In the genomic region with DNA sequence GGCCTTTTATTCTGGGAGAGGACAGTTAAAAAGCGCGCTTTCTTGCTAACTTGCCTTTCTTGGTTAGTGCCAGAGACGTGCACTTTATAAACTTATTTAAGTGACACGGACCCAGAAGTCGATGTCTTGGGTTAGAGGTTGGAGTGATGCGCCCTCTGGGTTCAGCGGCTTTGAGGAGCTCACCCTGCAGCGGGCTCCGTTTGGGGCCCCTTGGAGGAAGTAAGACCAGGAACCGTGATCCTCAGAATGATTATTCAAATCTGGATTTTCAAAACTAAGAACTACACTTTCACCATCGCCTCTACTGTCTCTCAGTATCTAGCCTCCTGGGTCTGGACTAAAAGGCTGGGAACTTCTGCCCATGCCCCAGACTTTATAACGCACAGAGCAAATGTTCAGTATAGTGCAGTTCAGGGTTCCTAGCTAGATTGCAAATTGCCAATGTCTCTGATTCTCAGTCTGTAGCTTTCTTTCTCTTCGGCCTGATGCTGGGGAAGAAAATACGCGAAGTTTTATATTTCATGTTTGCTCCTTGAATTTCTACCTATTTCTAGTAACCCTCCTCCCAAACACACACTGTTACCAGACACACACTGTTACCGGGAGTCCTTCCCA, we compare ENCODE assay signal across 8 cellular contexts. TPM values are rescaled to one million over a fixed set of nuclear protein-coding genes. Genes with fewer than 3 reads are reported as not detected.
DNase-seq lines count a peak whose midpoint lies in the region; ATAC-seq and TF ChIP-seq lines count a peak whose summit lies in the region.

No MANE protein-coding gene starts in this region.

- H3K27me3 ChIP-seq in tibial artery: no peaks in the 10 kb centered on the region

- H3K27me3 Mint-ChIP-seq in activated T-helper 1 cell treated with anti-CD3 and anti-CD28 coated beads, Interleukin-12 subunit alpha, Interleukin-12 subunit beta, Interleukin-2, Interleukin-4 antibody, amounts not matched to agents 30 ng/mL and 10 ng/mL and 1 ng/mL, durations not matched to agents 14 hours and 24 hours and 36 hours (ENCODE audit: insufficient read depth): peaks cover 24% of the 10 kb centered on the region

- H3K4me3 ChIP-seq in iPS-18c (ENCODE audit: insufficient read depth, low read depth, low read length) (peak overlapping the region; percentile 53), tibial artery (peak overlapping the region; percentile 51 to 58)

- peak overlapping the region; percentile 76 for H3K4me3 Mint-ChIP-seq in activated T-helper 1 cell treated with anti-CD3 and anti-CD28 coated beads, Interleukin-12 subunit alpha, Interleukin-12 subunit beta, Interleukin-2, Interleukin-4 antibody, amounts not matched to agents 30 ng/mL and 10 ng/mL and 1 ng/mL, durations not matched to agents 14 hours and 24 hours and 36 hours

- H3K9me3 Mint-ChIP-seq in activated T-helper 1 cell treated with anti-CD3 and anti-CD28 coated beads, Interleukin-12 subunit alpha, Interleukin-12 subunit beta, Interleukin-2, Interleukin-4 antibody, amounts not matched to agents 30 ng/mL and 10 ng/mL and 1 ng/mL, durations not matched to agents 14 hours and 24 hours and 36 hours: no peaks in the 10 kb centered on the region

- H3K4me1 ChIP-seq in tibial artery: peaks cover 0 to 22% (median 15%) of the 10 kb centered on the region in 4 donors

- H3K36me3 Mint-ChIP-seq in activated T-helper 1 cell treated with anti-CD3 and anti-CD28 coated beads, Interleukin-12 subunit alpha, Interleukin-12 subunit beta, Interleukin-2, Interleukin-4 antibody, amounts not matched to agents 30 ng/mL and 10 ng/mL and 1 ng/mL, durations not matched to agents 14 hours and 24 hours and 36 hours (ENCODE audit: low read depth): no peaks in the 10 kb centered on the region

- peaks cover 20% of the 10 kb centered on the region for H3K4me1 Mint-ChIP-seq in activated T-helper 1 cell treated with anti-CD3 and anti-CD28 coated beads, Interleukin-12 subunit alpha, Interleukin-12 subunit beta, Interleukin-2, Interleukin-4 antibody, amounts not matched to agents 30 ng/mL and 10 ng/mL and 1 ng/mL, durations not matched to agents 14 hours and 24 hours and 36 hours (ENCODE audit: low read depth)

- H3K27ac ChIP-seq in tibial artery: no peak overlapping the region

- DNase-seq in activated T-helper 1 cell treated with anti-CD3 and anti-CD28 coated beads, Interleukin-12 subunit alpha, Interleukin-12 subunit beta, Interleukin-2, Interleukin-4 antibody, amounts not matched to agents 30 ng/mL and 10 ng/mL and 1 ng/mL, durations not matched to agents 14 hours and 24 hours and 36 hours (ENCODE audit: low spot score): no peak
- DNase-seq in tibial artery (no peak), NCI-H128 (lab: John Stamatoyannopoulos, UW; ENCODE audit: unreplicated experiment) (no peak), NCI-H2081 (lab: John Stamatoyannopoulos, UW) (no peak), cortex of kidney (lab: John Stamatoyannopoulos, UW) (no peak)

- TF ChIP-seq CTCF in tibial artery (IDR thresholded peaks at IDR 0.05): no peak

- H3K36me3 ChIP-seq in tibial artery: no peaks in the 10 kb centered on the region

- H3K27ac Mint-ChIP-seq in activated T-helper 1 cell treated with anti-CD3 and anti-CD28 coated beads, Interleukin-12 subunit alpha, Interleukin-12 subunit beta, Interleukin-2, Interleukin-4 antibody, amounts not matched to agents 30 ng/mL and 10 ng/mL and 1 ng/mL, durations not matched to agents 14 hours and 24 hours and 36 hours: no peak overlapping the region

- intact Hi-C loops in activated T-helper 1 cell treated with anti-CD3 and anti-CD28 coated beads, Interleukin-12 subunit alpha, Interleukin-12 subunit beta, Interleukin-2, Interleukin-4 antibody, amounts not matched to agents 30 ng/mL and 10 ng/mL and 1 ng/mL, durations not matched to agents 14 hours and 24 hours and 36 hours (cut with micrococcal nuclease): loop anchor here (2.0 kb wide), 1 partner anchor 79 kb away; no protein-coding TSS in a partner anchor
- intact Hi-C loops in tibial artery (cut with DNase I; ENCODE audit: low total_unique reads): no loop called here

- ATAC-seq in GM18867 (IDR thresholded peaks at IDR 0.05; ENCODE audit: unreplicated experiment) (peak; percentile 50), HG02938 (IDR thresholded peaks at IDR 0.05; ENCODE audit: unreplicated experiment) (peak; percentile 45)

- H3K9me3 ChIP-seq in iPS-18c (ENCODE audit: control insufficient read depth, insufficient read depth, low read length) (no peaks in the 10 kb centered on the region), tibial artery (no peaks in the 10 kb centered on the region)

RNA-seq across cellular contexts. Expression of gene SMO, which starts 18.6 kb away (rescaled TPM):
- total RNA-seq in activated T-helper 1 cell treated with anti-CD3 and anti-CD28 coated beads, Interleukin-12 subunit alpha, Interleukin-12 subunit beta, Interleukin-2, Interleukin-4 antibody, amounts not matched to agents 30 ng/mL and 10 ng/mL and 1 ng/mL, durations not matched to agents 14 hours and 24 hours and 36 hours: 0.44 and 0.56 TPM in 2 replicates

RNA-seq across cellular contexts. Expression of gene TSPAN33, which starts 25.3 kb away (rescaled TPM):
- 9.5 and 9.8 TPM in 2 replicates for total RNA-seq in activated T-helper 1 cell treated with anti-CD3 and anti-CD28 coated beads, Interleukin-12 subunit alpha, Interleukin-12 subunit beta, Interleukin-2, Interleukin-4 antibody, amounts not matched to agents 30 ng/mL and 10 ng/mL and 1 ng/mL, durations not matched to agents 14 hours and 24 hours and 36 hours

RNA-seq across cellular contexts. Expression of gene AHCYL2, which starts 55.0 kb away (rescaled TPM):
- 14.1 and 15.5 TPM in 2 replicates for total RNA-seq in activated T-helper 1 cell treated with anti-CD3 and anti-CD28 coated beads, Interleukin-12 subunit alpha, Interleukin-12 subunit beta, Interleukin-2, Interleukin-4 antibody, amounts not matched to agents 30 ng/mL and 10 ng/mL and 1 ng/mL, durations not matched to agents 14 hours and 24 hours and 36 hours
